25 cellular contexts compared by ENCODE assay signal in the genomic region with DNA sequence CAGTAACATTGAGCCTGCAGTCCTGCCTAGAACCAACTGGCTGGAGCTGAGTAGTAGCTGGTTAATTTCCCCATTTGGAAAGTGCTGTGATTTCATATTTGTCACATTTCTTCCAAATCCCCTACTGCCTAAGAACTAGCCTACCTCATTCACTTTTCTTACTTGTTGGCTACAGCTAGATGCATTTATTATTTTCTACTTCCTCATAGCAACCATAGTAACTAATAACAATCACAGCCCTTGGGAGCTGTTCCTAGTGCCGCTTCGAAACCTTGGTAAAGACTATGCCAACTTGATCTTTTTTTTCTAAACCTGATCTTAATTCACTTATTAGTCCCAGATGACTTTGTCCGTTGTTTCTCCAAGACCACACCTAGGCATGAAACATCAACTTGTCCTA.
"Had no signal": no experiment of that assay in that cellular context is flagged by ENCODE, and none has a peak within 500 bp of the region (broad histone marks: within the 10 kb centered on the region; RNA-seq: fewer than 3 reads in every experiment).

No MANE protein-coding gene starts in this region.

- FAIRE-seq: bronchial epithelial cell had no signal

- H3K27ac ChIP-seq: SJSA1 had no signal

- H3K4me3 ChIP-seq: SJSA1 had no signal

- H3K36me3 ChIP-seq: SJSA1 had no signal

- DNase-seq: activated CD4-positive, alpha-beta T cell treated with anti-CD3 and anti-CD28 coated beads for 48 hours; activated CD4-positive, alpha-beta T cell treated with anti-CD3 and anti-CD28 coated beads, Interleukin-2, amount 50 U/mL, for 48 hours; activated CD4-positive, CD25-positive, alpha-beta regulatory T cell treated with anti-CD3 and anti-CD28 coated beads, Interleukin-2, amount 50 U/mL, for 72 hours; activated CD8-positive, alpha-beta memory T cell treated with anti-CD3 and anti-CD28 coated beads, Interleukin-2, amount 10 ng/mL, durations not matched to agents 7 days and 5 days; activated effector memory CD4-positive, alpha-beta T cell treated with Interleukin-2 at 50 U/mL for 16 hours; activated naive CD4-positive, alpha-beta T cell; activated T-cell treated with anti-CD3 and anti-CD28 coated beads, Interleukin-2, amount 50 U/mL, for 24 hours; aorta; NCI-H1105 treated with DMSO at 0.1 percent for 48 hours; NCI-H1436 treated with DMSO at 0.1 percent for 48 hours; NCI-H187; NCI-H2171 treated with DMSO at 0.1 percent for 48 hours; NCI-H510A treated with DMSO at 0.1 percent for 48 hours; NCI-H69; NK-92 treated with Interleukin-12 subunit alpha and Interleukin-12 subunit beta, amount 100 ng/mL, for 24 hours; OCI-M1; RPMI8226; SHP77; SW 1271; T-helper 9 cell had no signal

- H3K4me1 ChIP-seq: SJSA1 had no signal

- ATAC-seq: activated CD8-positive, alpha-beta memory T cell treated with anti-CD3 and anti-CD28 coated beads, Interleukin-2, amount 10 ng/mL, durations not matched to agents 7 days and 5 days; Panc1; SK-N-SH treated with all-trans-retinoic acid at 6 μM for 48 hours; WTC11 had no signal

- H3K9me3 ChIP-seq: SJSA1 had no signal
